ENCODE assay signal across 27 cellular contexts in genomic region chr17:74292495-74292894, GRCh38. TPM values are rescaled to one million over a fixed set of nuclear protein-coding genes. Genes with fewer than 3 reads are reported as not detected.
"Had no signal": no experiment of that assay in that cellular context is flagged by ENCODE, and none has a peak within 500 bp of the region (broad histone marks: within the 10 kb centered on the region; RNA-seq: fewer than 3 reads in every experiment).

No MANE protein-coding gene starts in this region.

- ATAC-seq: HepG2, Panc1, PC-3, SK-N-SH treated with all-trans-retinoic acid at 6 μM for 48 hours had no signal

- DNase-seq: IMR-90; Kasumi-1; NCI-H1092; NCI-H1105 treated with DMSO at 0.1 percent for 48 hours; NCI-H1417 treated with DMSO at 0.1 percent for 48 hours; NCI-H146; NCI-H1694 treated with DMSO at 0.1 percent for 48 hours; NCI-H1930; NCI-H2081; NCI-H2107; NCI-H2227 treated with DMSO at 0.1 percent for 48 hours; NCI-H526 treated with DMSO at 0.1 percent for 48 hours; NCI-H748 treated with DMSO at 0.1 percent for 48 hours; NK-92 treated with Interleukin-12 subunit alpha and Interleukin-12 subunit beta, amount 100 ng/mL, for 24 hours; PC-3; SHP77 treated with DMSO at 0.1 percent for 48 hours; SJCRH30; T-helper 1 cell had no signal

- H3K27ac ChIP-seq: KMS-11, RWPE1, SJCRH30 had no signal

- H3K9me3 ChIP-seq: SJCRH30 had no signal

- H3K4me3 ChIP-seq: SJCRH30 had no signal

- H3K36me3 ChIP-seq: SJCRH30 had no signal

- H3K4me1 ChIP-seq: SJCRH30 had no signal

RNA-seq across cellular contexts. Expression of gene DNAI2, which starts 18.5 kb away (rescaled TPM):
- total RNA-seq: HepG2, HT1080, IMR-90, MCF 10A, NCI-H460, OCI-LY7, PC-3, SJCRH30 had no signal
- polyA plus RNA-seq: HepG2, IMR-90 had no signal

RNA-seq across cellular contexts. Expression of gene KIF19, which starts 33.5 kb away (rescaled TPM):
- total RNA-seq: HepG2, HT1080, IMR-90, MCF 10A, NCI-H460, OCI-LY7, PC-3, SJCRH30 had no signal
- polyA plus RNA-seq: HepG2, IMR-90 had no signal
